Comparison of ENCODE assay signal across 21 cellular contexts in genomic region chr1:1624443-1625403, GRCh38. TPM values are rescaled to one million over a fixed set of nuclear protein-coding genes. Genes with fewer than 3 reads are reported as not detected.
DNase-seq lines count a peak whose midpoint lies in the region; ATAC-seq and TF ChIP-seq lines count a peak whose summit lies in the region.
"Had no signal": no experiment of that assay in that cellular context is flagged by ENCODE, and none has a peak within 500 bp of the region (broad histone marks: within the 10 kb centered on the region; RNA-seq: fewer than 3 reads in every experiment).

No MANE protein-coding gene starts in this region.

- H3K36me3 ChIP-seq in endodermal cell (ENCODE audit: control insufficient read depth, insufficient read depth, low read length) (no peaks in the 10 kb centered on the region), mesendoderm (ENCODE audit: control insufficient read depth, insufficient read depth, low read length) (no peaks in the 10 kb centered on the region), smooth muscle cell (ENCODE audit: low read depth) (no peaks in the 10 kb centered on the region), esophagus squamous epithelium (peaks cover 0 to 30% (median 0%) of the 10 kb centered on the region in 3 donors)
- H3K36me3 ChIP-seq: colonic mucosa had no signal

- no peaks in the 10 kb centered on the region for H3K4me1 ChIP-seq in endodermal cell (ENCODE audit: control insufficient read depth, insufficient read depth, low read length)
- H3K4me1 ChIP-seq in mesendoderm (ENCODE audit: control insufficient read depth, low read depth, low read length): no peaks in the 10 kb centered on the region
- H3K4me1 ChIP-seq in smooth muscle cell (ENCODE audit: low read depth): peaks cover 8% of the 10 kb centered on the region
- peaks cover 10 to 70% (median 21%) of the 10 kb centered on the region in 3 donors for H3K4me1 ChIP-seq in esophagus squamous epithelium
- H3K4me1 ChIP-seq: body of pancreas had no signal

- no peak overlapping the region for H3K4ac ChIP-seq in mesendoderm (ENCODE audit: low read depth, low read length)

- H3K9me3 Mint-ChIP-seq in endodermal cell: no peaks in the 10 kb centered on the region
- H3K9me3 Mint-ChIP-seq: activated CD4-positive, alpha-beta memory T cell treated with anti-CD3 and anti-CD28 coated beads for 36 hours; activated naive CD4-positive, alpha-beta T cell treated with anti-CD3 and anti-CD28 coated beads, Interleukin-2, amount 50 U/mL, for 24 hours; activated T-cell treated with anti-CD3 and anti-CD28 coated beads, Interleukin-2, amount 50 U/mL, for 4 hours; IgD-negative memory B cell; stimulated activated naive CD8-positive, alpha-beta T cell treated with anti-CD3 and anti-CD28 coated beads, Interleukin-15, amount 100 ng/mL, for 72 hours; type B pancreatic cell had no signal

- no peak overlapping the region for H2BK15ac ChIP-seq in mesendoderm (replicated peaks; ENCODE audit: low read depth)

- H3K23ac ChIP-seq in mesendoderm (ENCODE audit: low read length): no peak overlapping the region

- H3K56ac ChIP-seq in mesendoderm (ENCODE audit: low read length): no peak overlapping the region

- intact Hi-C loops in esophagus squamous epithelium (cut with DNase I): no loop called here

- TF ChIP-seq RAD21 in Ishikawa (IDR thresholded peaks at IDR 0.05; ENCODE audit: low read depth): no peak

- H3K79me2 ChIP-seq in mesendoderm (ENCODE audit: control insufficient read depth, insufficient read depth, low read length) (no peaks in the 10 kb centered on the region), smooth muscle cell (ENCODE audit: low read depth) (peaks cover 1% of the 10 kb centered on the region)

- no peaks in the 10 kb centered on the region for H3K9me3 ChIP-seq in endodermal cell (ENCODE audit: control insufficient read depth, low read length)
- H3K9me3 ChIP-seq in smooth muscle cell (replicated peaks; ENCODE audit: low read depth): no peaks in the 10 kb centered on the region
- H3K9me3 ChIP-seq in esophagus squamous epithelium: no peaks in the 10 kb centered on the region
- H3K9me3 ChIP-seq: body of pancreas, colonic mucosa had no signal

- H3K79me1 ChIP-seq in mesendoderm (ENCODE audit: low read length): no peaks in the 10 kb centered on the region

- no peak overlapping the region for H2BK5ac ChIP-seq in mesendoderm (ENCODE audit: low read length)

- H3K27me3 Mint-ChIP-seq in endodermal cell (ENCODE audit: insufficient read depth): no peaks in the 10 kb centered on the region
- H3K27me3 Mint-ChIP-seq: activated CD4-positive, alpha-beta memory T cell treated with anti-CD3 and anti-CD28 coated beads for 36 hours; activated naive CD4-positive, alpha-beta T cell treated with anti-CD3 and anti-CD28 coated beads, Interleukin-2, amount 50 U/mL, for 24 hours; IgD-negative memory B cell; stimulated activated naive CD8-positive, alpha-beta T cell treated with anti-CD3 and anti-CD28 coated beads, Interleukin-15, amount 100 ng/mL, for 72 hours; type B pancreatic cell had no signal

- H3K9ac ChIP-seq in endodermal cell (ENCODE audit: extremely low read depth, low read length, poor library complexity, severe bottlenecking) (no peak overlapping the region), mesendoderm (ENCODE audit: low read length) (no peak overlapping the region), smooth muscle cell (ENCODE audit: low read depth) (no peak overlapping the region)

- H3K4me1 Mint-ChIP-seq in endodermal cell: no peaks in the 10 kb centered on the region

- H3K27ac ChIP-seq in endodermal cell (ENCODE audit: low read depth, low read length) (no peak overlapping the region), mesendoderm (ENCODE audit: low read depth, low read length) (no peak overlapping the region), smooth muscle cell (ENCODE audit: low read depth) (no peak overlapping the region), esophagus squamous epithelium (peak overlapping the region in 1 of 4 donors; percentile 2)
- H3K27ac ChIP-seq: body of pancreas, colonic mucosa had no signal

- no peak overlapping the region for H4K8ac ChIP-seq in mesendoderm (ENCODE audit: low read depth, low read length)

- H4K5ac ChIP-seq in mesendoderm (ENCODE audit: low read length): no peak overlapping the region

- 93 to 95% methylated on average over 28 to 38 of the region's 38 CpGs for WGBS in endodermal cell (ENCODE audit: insufficient coverage in 1 of 2, insufficient read length in 1 of 2), 2 experiments
- no CpG with 5 or more reads among the region's 38 CpGs for WGBS in mesendoderm (ENCODE audit: extremely low coverage, insufficient coverage, low lambda C conversion rate)
- 81% methylated on average over 38 of the region's 38 CpGs for WGBS in smooth muscle cell (ENCODE audit: low lambda C conversion rate)
- WGBS in esophagus squamous epithelium, 2 donors: 73 to 91% methylated on average over 12 to 14 of the region's 38 CpGs

- H3K27me3 ChIP-seq in endodermal cell (ENCODE audit: control insufficient read depth, insufficient read depth, low read length, poor library complexity, severe bottlenecking) (no peaks in the 10 kb centered on the region), mesendoderm (ENCODE audit: insufficient read depth, low read length, poor library complexity) (no peaks in the 10 kb centered on the region), smooth muscle cell (ENCODE audit: low read depth) (no peaks in the 10 kb centered on the region), esophagus squamous epithelium (peaks cover 0 to 12% (median 0%) of the 10 kb centered on the region in 4 donors)
- H3K27me3 ChIP-seq: body of pancreas, colonic mucosa had no signal

- TF ChIP-seq EP300 in Ishikawa (IDR thresholded peaks at IDR 0.05; ENCODE audit: borderline replicate concordance): no peak

- H3K18ac ChIP-seq in mesendoderm (ENCODE audit: low read length): no peak overlapping the region

- TF ChIP-seq POLR2A in esophagus squamous epithelium (IDR thresholded peaks at IDR 0.05): no peak

- no peak overlapping the region for H3K4me3 Mint-ChIP-seq in endodermal cell
- H3K4me3 Mint-ChIP-seq: activated CD4-positive, alpha-beta memory T cell treated with anti-CD3 and anti-CD28 coated beads for 36 hours; activated naive CD4-positive, alpha-beta T cell treated with anti-CD3 and anti-CD28 coated beads, Interleukin-2, amount 50 U/mL, for 24 hours; activated T-cell treated with anti-CD3 and anti-CD28 coated beads, Interleukin-2, amount 50 U/mL, for 4 hours; stimulated activated naive CD8-positive, alpha-beta T cell treated with anti-CD3 and anti-CD28 coated beads, Interleukin-15, amount 100 ng/mL, for 72 hours; type B pancreatic cell had no signal

- H3K27ac Mint-ChIP-seq in endodermal cell: no peak overlapping the region
- H3K27ac Mint-ChIP-seq: activated CD4-positive, alpha-beta memory T cell treated with anti-CD3 and anti-CD28 coated beads for 36 hours; activated naive CD4-positive, alpha-beta T cell treated with anti-CD3 and anti-CD28 coated beads, Interleukin-2, amount 50 U/mL, for 24 hours; stimulated activated naive CD8-positive, alpha-beta T cell treated with anti-CD3 and anti-CD28 coated beads, Interleukin-15, amount 100 ng/mL, for 72 hours; type B pancreatic cell had no signal

- H2AFZ ChIP-seq in smooth muscle cell (ENCODE audit: low read depth): no peak overlapping the region

- no peak overlapping the region for H2AK5ac ChIP-seq in mesendoderm (ENCODE audit: low read length)

- H4K20me1 ChIP-seq in smooth muscle cell (ENCODE audit: low read depth): peaks cover 71% of the 10 kb centered on the region

- H3F3A ChIP-seq in smooth muscle cell (ENCODE audit: low read depth): peaks cover 3% of the 10 kb centered on the region

- H3K4me2 ChIP-seq in mesendoderm (ENCODE audit: low read length) (no peak overlapping the region), smooth muscle cell (no peak overlapping the region)

- TF ChIP-seq CTCF in endodermal cell (conservative IDR thresholded peaks at IDR 0.05) (no peak), smooth muscle cell (IDR thresholded peaks at IDR 0.05; ENCODE audit: borderline replicate concordance, insufficient read depth, poor library complexity, severe bottlenecking) (no peak), esophagus squamous epithelium (IDR thresholded peaks at IDR 0.05) (no peak)

- no peak overlapping the region for H2BK120ac ChIP-seq in mesendoderm (ENCODE audit: low read depth, low read length)

- DNase-seq in NCI-H2227 (lab: John Stamatoyannopoulos, UW; ENCODE audit: unreplicated experiment) (peak; percentile 35), NCI-H2227 treated with DMSO at 0.1 percent for 48 hours (lab: John Stamatoyannopoulos, UW) (no peak), endodermal cell (peak; percentile 73), mesendoderm (peak; percentile 38), smooth muscle cell (lab: John Stamatoyannopoulos, UW; ENCODE audit: unreplicated experiment) (no peak), esophagus squamous epithelium (lab: John Stamatoyannopoulos, UW) (no peak)
- DNase-seq: activated CD4-positive, alpha-beta memory T cell treated with anti-CD3 and anti-CD28 coated beads for 36 hours; activated T-cell treated with anti-CD3 and anti-CD28 coated beads, Interleukin-2, amount 50 U/mL, for 4 hours; colonic mucosa; NCI-H2029 treated with DMSO at 0.1 percent for 48 hours; NK-92 treated with Interleukin-12 subunit alpha and Interleukin-12 subunit beta, amount 100 ng/mL, for 24 hours; nucleus accumbens; stimulated activated CD4-positive, alpha-beta T cell treated with anti-CD3 and anti-CD28 coated beads, Interleukin-1b, Interleukin-23, amount 100 ng/mL, for 48 hours; stimulated activated naive CD8-positive, alpha-beta T cell treated with anti-CD3 and anti-CD28 coated beads, Interleukin-15, amount 100 ng/mL, for 72 hours had no signal

- ATAC-seq in GM21367 (IDR thresholded peaks at IDR 0.05; ENCODE audit: unreplicated experiment): no peak
- ATAC-seq: activated T-cell treated with anti-CD3 and anti-CD28 coated beads, Interleukin-2, amount 50 U/mL, for 4 hours; body of pancreas; sciatic nerve; stimulated activated naive CD8-positive, alpha-beta T cell treated with anti-CD3 and anti-CD28 coated beads, Interleukin-15, amount 100 ng/mL, for 72 hours had no signal

- peaks cover 2% of the 10 kb centered on the region for H3K36me3 Mint-ChIP-seq in endodermal cell (ENCODE audit: low read depth)
- H3K36me3 Mint-ChIP-seq: activated CD4-positive, alpha-beta memory T cell treated with anti-CD3 and anti-CD28 coated beads for 36 hours; activated naive CD4-positive, alpha-beta T cell treated with anti-CD3 and anti-CD28 coated beads, Interleukin-2, amount 50 U/mL, for 24 hours; IgD-negative memory B cell; type B pancreatic cell had no signal

- H3K4me3 ChIP-seq in endodermal cell (ENCODE audit: low read length) (no peak overlapping the region), mesendoderm (ENCODE audit: low read length) (no peak overlapping the region), smooth muscle cell (no peak overlapping the region), esophagus squamous epithelium (no peak overlapping the region)
- H3K4me3 ChIP-seq: body of pancreas, colonic mucosa had no signal

RNA-seq across cellular contexts. Expression of gene MMP23B, which starts 7.2 kb away (rescaled TPM):
- total RNA-seq in endodermal cell: 10 to 100 TPM; 14.7 to 19.9 TPM
- polyA plus RNA-seq in endodermal cell (2013, experiment 1 of 2): 10.1 TPM
- polyA plus RNA-seq in endodermal cell (2013, experiment 2 of 2): 10.4 TPM
- polyA plus RNA-seq in mesendoderm (2013, experiment 1 of 2): 7.0 TPM
- polyA plus RNA-seq in mesendoderm (2013, experiment 2 of 2): 6.5 TPM
- 81.7 and 89.8 TPM in 2 replicates for total RNA-seq in smooth muscle cell
- 197 and 218 TPM in 2 replicates for polyA plus RNA-seq in smooth muscle cell
- 1 to 10 TPM in 3 of 4 donors, under 1 TPM in 1; 0.49 to 7.6 (median 2.7) TPM for total RNA-seq in esophagus squamous epithelium

RNA-seq across cellular contexts. Expression of gene MIB2, which starts 9.4 kb away (rescaled TPM):
- total RNA-seq in endodermal cell (10 to 100 TPM; 77.4 to 97.9 TPM), smooth muscle cell (21.9 and 42.7 TPM in 2 replicates), esophagus squamous epithelium (10 to 100 TPM; 80.0 to 99.8 (median 96.6) TPM)
- 46.2 TPM for polyA plus RNA-seq in endodermal cell (2013, experiment 1 of 2)
- 42.1 TPM for polyA plus RNA-seq in endodermal cell (2013, experiment 2 of 2)
- polyA plus RNA-seq in mesendoderm (2013, experiment 1 of 2): 38.7 TPM
- 40.8 TPM for polyA plus RNA-seq in mesendoderm (2013, experiment 2 of 2)
- polyA plus RNA-seq in smooth muscle cell: 61.2 and 71.2 TPM in 2 replicates

RNA-seq across cellular contexts. Expression of gene FNDC10, which starts 24.8 kb away (rescaled TPM):
- total RNA-seq in endodermal cell: 10 to 100 TPM; 10.4 to 10.8 TPM
- 6.0 TPM for polyA plus RNA-seq in endodermal cell (2013, experiment 1 of 2)
- 5.7 TPM for polyA plus RNA-seq in endodermal cell (2013, experiment 2 of 2)
- 3.8 TPM for polyA plus RNA-seq in mesendoderm (2013, experiment 1 of 2)
- 4.0 TPM for polyA plus RNA-seq in mesendoderm (2013, experiment 2 of 2)
- total RNA-seq in smooth muscle cell: 3.3 and 9.1 TPM in 2 replicates
- polyA plus RNA-seq in smooth muscle cell: 14.2 and 22.5 TPM in 2 replicates
- total RNA-seq in esophagus squamous epithelium: 10 to 100 TPM in 1 of 4 donors, 1 to 10 TPM in 3; 5.8 to 15.6 (median 7.9) TPM
- polyA plus RNA-seq: IgD-negative memory B cell had no signal

RNA-seq across cellular contexts. Expression of gene CDK11B, which starts 34.1 kb away (rescaled TPM):
- total RNA-seq in endodermal cell (10 to 100 TPM; 31.8 to 33.6 TPM), smooth muscle cell (12.1 and 15.6 TPM in 2 replicates), esophagus squamous epithelium (10 to 100 TPM; 10.1 to 17.2 (median 13.7) TPM)
- polyA plus RNA-seq in endodermal cell (2013, experiment 1 of 2): 42.7 TPM
- polyA plus RNA-seq in endodermal cell (2013, experiment 2 of 2): 37.7 TPM
- 39.1 TPM for polyA plus RNA-seq in mesendoderm (2013, experiment 1 of 2)
- 38.3 TPM for polyA plus RNA-seq in mesendoderm (2013, experiment 2 of 2)
- 13.7 and 21.1 TPM in 2 replicates for polyA plus RNA-seq in smooth muscle cell

RNA-seq across cellular contexts. Expression of gene SSU72, which starts 50.1 kb away (rescaled TPM):
- 100 to 1,000 TPM; 133 to 138 TPM for total RNA-seq in endodermal cell
- 130 TPM for polyA plus RNA-seq in endodermal cell (2013, experiment 1 of 2)
- 116 TPM for polyA plus RNA-seq in endodermal cell (2013, experiment 2 of 2)
- 173 TPM for polyA plus RNA-seq in mesendoderm (2013, experiment 1 of 2)
- 175 TPM for polyA plus RNA-seq in mesendoderm (2013, experiment 2 of 2)
- total RNA-seq in smooth muscle cell: 77.3 and 116 TPM in 2 replicates
- polyA plus RNA-seq in smooth muscle cell: 223 and 231 TPM in 2 replicates
- 100 to 1,000 TPM in 3 of 4 donors, 10 to 100 TPM in 1; 98.4 to 125 (median 124) TPM for total RNA-seq in esophagus squamous epithelium

Comparison
In these comparisons a context has a peak if more than half of its experiments do, and no peak if none do; other contexts are left out.
1. DNase-seq: peak in NCI-H2227 (single experiment), endodermal cell (single experiment) and mesendoderm (single experiment); none in NCI-H2227 treated with DMSO at 0.1 percent for 48 hours (single experiment), smooth muscle cell (single experiment) and esophagus squamous epithelium (single experiment).